ENCODE assay signal across 1 cellular context in genomic region chr20:29448806-29449470, GRCh38.
TF ChIP-seq lines count a peak whose summit lies in the region.

No MANE protein-coding gene starts in this region.

TF ChIP-seq in SK-N-SH treated with all-trans-retinoic acid at 6 μM for 48 hours, 23 proteins besides CTCF, POLR2A, EP300 and RAD21 (continued from another document):
- TF ChIP-seq CREB5 (CRISPR knock-in tag; IDR thresholded peaks at IDR 0.05; ENCODE audit: low read depth) (no peak), ARNTL (CRISPR knock-in tag; IDR thresholded peaks at IDR 0.05; ENCODE audit: borderline replicate concordance, low read depth) (no peak)
